Comparison of ENCODE assay signal across 11 cellular contexts in genomic region chr5:67350600-67351315, GRCh38.
A peak's percentile ranks its signal among the peaks of the same experiment; 100 is the strongest.
DNase-seq lines count a peak whose midpoint lies in the region; ATAC-seq, FAIRE-seq and TF ChIP-seq lines count a peak whose summit lies in the region.
"Had no signal": no experiment of that assay in that cellular context is flagged by ENCODE, and none has a peak within 500 bp of the region (broad histone marks: within the 10 kb centered on the region; RNA-seq: fewer than 3 reads in every experiment).

No MANE protein-coding gene starts in this region.

- TF ChIP-seq POLR2A in H54 (IDR thresholded peaks at IDR 0.05; ENCODE audit: low read depth, low read length): no peak

- peaks cover 14% of the 10 kb centered on the region for H3K27me3 Mint-ChIP-seq in CD4-positive, CD25-positive, alpha-beta regulatory T cell
- H3K27me3 Mint-ChIP-seq in IgD-negative memory B cell: peaks cover 7% of the 10 kb centered on the region
- H3K27me3 Mint-ChIP-seq in glutamatergic neuron (ENCODE audit: unreplicated experiment): peaks cover 8% of the 10 kb centered on the region

- peak; percentile 31 to 47 for ATAC-seq in CD4-positive, CD25-positive, alpha-beta regulatory T cell (ENCODE audit: low read depth in 2 of 2)
- no peak for ATAC-seq in HG03521 (IDR thresholded peaks at IDR 0.05; ENCODE audit: unreplicated experiment)

- no peak overlapping the region for H3K27ac ChIP-seq in CD4-positive, CD25-positive, alpha-beta regulatory T cell (ENCODE audit: insufficient read depth, low read length, poor library complexity, severe bottlenecking)

- peaks cover 0 to 20% (median 10%) of the 10 kb centered on the region in 4 donors for H3K4me1 Mint-ChIP-seq in CD4-positive, CD25-positive, alpha-beta regulatory T cell
- H3K4me1 Mint-ChIP-seq in IgD-negative memory B cell: peaks cover 0 to 9% (median 0%) of the 10 kb centered on the region in 3 donors
- peaks cover 32% of the 10 kb centered on the region for H3K4me1 Mint-ChIP-seq in glutamatergic neuron (ENCODE audit: low read depth, unreplicated experiment)

- H3K4me3 Mint-ChIP-seq in CD4-positive, CD25-positive, alpha-beta regulatory T cell: peak overlapping the region; percentile 48 to 82 (median 75)
- H3K4me3 Mint-ChIP-seq in IgD-negative memory B cell: peak overlapping the region in 3 of 4 donors; percentile 13 to 61 (median 28)
- no peak overlapping the region for H3K4me3 Mint-ChIP-seq in glutamatergic neuron (ENCODE audit: unreplicated experiment)

- peak overlapping the region; percentile 58 for H3K4me3 ChIP-seq in CD4-positive, CD25-positive, alpha-beta regulatory T cell (ENCODE audit: low read depth, low read length)

- no peaks in the 10 kb centered on the region for H3K9me3 ChIP-seq in CD4-positive, CD25-positive, alpha-beta regulatory T cell (ENCODE audit: control insufficient read depth in 2 of 2, low read length in 2 of 2)

- H3K9me3 Mint-ChIP-seq in CD4-positive, CD25-positive, alpha-beta regulatory T cell: peaks cover 0 to 5% (median 0%) of the 10 kb centered on the region in 7 donors
- H3K9me3 Mint-ChIP-seq in IgD-negative memory B cell: peaks cover 0 to 2% (median 0%) of the 10 kb centered on the region in 3 donors
- peaks cover 6% of the 10 kb centered on the region for H3K9me3 Mint-ChIP-seq in glutamatergic neuron (ENCODE audit: unreplicated experiment)

- DNase-seq in CD4-positive, CD25-positive, alpha-beta regulatory T cell: peak in 2 of 3 donors; percentile 30 to 57
- DNase-seq in SW480 (ENCODE audit: low spot score): peak; percentile 55
- DNase-seq in glutamatergic neuron: no peak
- no peak for DNase-seq in H54 (ENCODE audit: insufficient read length, low spot score)
- no peak for DNase-seq in RKO (ENCODE audit: low spot score)
- no peak for DNase-seq in stimulated activated CD4-positive, alpha-beta T cell treated with anti-CD3 and anti-CD28 coated beads, Interleukin-4, amount 100 ng/mL, for 1 hour
- DNase-seq: H7 had no signal

- no peaks in the 10 kb centered on the region for H3K36me3 Mint-ChIP-seq in CD4-positive, CD25-positive, alpha-beta regulatory T cell
- H3K36me3 Mint-ChIP-seq in IgD-negative memory B cell (no peaks in the 10 kb centered on the region), glutamatergic neuron (ENCODE audit: unreplicated experiment) (no peaks in the 10 kb centered on the region)

- H3K27ac Mint-ChIP-seq in CD4-positive, CD25-positive, alpha-beta regulatory T cell: peak overlapping the region; percentile 60 to 72 (median 63)
- H3K27ac Mint-ChIP-seq in IgD-negative memory B cell (no peak overlapping the region), glutamatergic neuron (ENCODE audit: unreplicated experiment) (peak overlapping the region; percentile 45)

- TF ChIP-seq CTCF in glutamatergic neuron (IDR thresholded peaks at IDR 0.05; ENCODE audit: partially characterized antibody, unreplicated experiment): no peak

- no peaks in the 10 kb centered on the region for H3K36me3 ChIP-seq in CD4-positive, CD25-positive, alpha-beta regulatory T cell (ENCODE audit: control insufficient read depth, insufficient read depth, low read length)

- no peaks in the 10 kb centered on the region for H3K27me3 ChIP-seq in CD4-positive, CD25-positive, alpha-beta regulatory T cell (ENCODE audit: control insufficient read depth, insufficient read depth, low read length)

- peaks cover 8% of the 10 kb centered on the region for H3K4me1 ChIP-seq in CD4-positive, CD25-positive, alpha-beta regulatory T cell (ENCODE audit: control insufficient read depth, insufficient read depth, low read length, poor library complexity, severe bottlenecking)

- FAIRE-seq in H54 (lab: Jason Lieb, UNC): no peak
- FAIRE-seq: colon, TTC549 had no signal

Comparison
In these comparisons a context has a peak if more than half of its experiments do, and no peak if none do; other contexts are left out.
1. DNase-seq: peak in CD4-positive, CD25-positive, alpha-beta regulatory T cell (2 of 3) and SW480 (single experiment); none in glutamatergic neuron (single experiment), H54 (single experiment), RKO (single experiment) and stimulated activated CD4-positive, alpha-beta T cell treated with anti-CD3 and anti-CD28 coated beads, Interleukin-4, amount 100 ng/mL, for 1 hour (single experiment).
2. H3K27ac Mint-ChIP-seq: peak in CD4-positive, CD25-positive, alpha-beta regulatory T cell (3 of 3) and glutamatergic neuron (single experiment); none in IgD-negative memory B cell (0 of 3).